Comparison of ENCODE assay signal across 19 cellular contexts in the genomic region with DNA sequence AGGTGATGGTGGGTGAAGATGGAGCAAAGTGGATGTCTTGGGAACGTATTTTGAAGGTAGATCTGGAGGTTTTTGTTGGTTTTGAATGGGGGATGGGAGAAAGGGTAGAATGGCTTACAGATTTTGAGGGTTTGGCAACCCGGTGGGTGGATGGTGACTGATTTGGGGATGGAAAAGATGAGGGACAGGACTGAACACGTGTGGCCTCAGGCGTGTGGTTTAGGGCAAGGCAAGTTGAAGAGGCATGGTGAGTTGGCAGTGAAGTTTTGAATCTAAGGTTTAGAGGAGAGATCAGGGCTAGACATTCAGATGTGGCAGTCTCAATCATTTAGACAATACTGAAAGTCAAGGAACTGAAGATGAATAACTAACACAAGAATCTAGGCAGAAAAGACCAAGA. TPM values are rescaled to one million over a fixed set of nuclear protein-coding genes. Genes with fewer than 3 reads are reported as not detected.
A peak's percentile ranks its signal among the peaks of the same experiment; 100 is the strongest.
DNase-seq lines count a peak whose midpoint lies in the region; FAIRE-seq and TF ChIP-seq lines count a peak whose summit lies in the region.
"Had no signal": no experiment of that assay in that cellular context is flagged by ENCODE, and none has a peak within 500 bp of the region (broad histone marks: within the 10 kb centered on the region; RNA-seq: fewer than 3 reads in every experiment).

No MANE protein-coding gene starts in this region.

- no peaks in the 10 kb centered on the region for H3K79me1 ChIP-seq in mesenchymal stem cell (replicated peaks; ENCODE audit: low read length, poor library complexity, severe bottlenecking)

- no peak overlapping the region for H2BK12ac ChIP-seq in mesenchymal stem cell (ENCODE audit: low read length in 2 of 2)

- no peak overlapping the region for H3K4me2 ChIP-seq in mesenchymal stem cell (ENCODE audit: low read length, poor library complexity, severe bottlenecking)
- H3K4me2 ChIP-seq: GM23338 had no signal

- peaks cover 3% of the 10 kb centered on the region for H3K4me1 ChIP-seq in mesenchymal stem cell (ENCODE audit: control insufficient read depth, insufficient read depth, low read depth, low read length)

- no peak overlapping the region for H2BK120ac ChIP-seq in mesenchymal stem cell (ENCODE audit: low read depth, low read length)

- 79% methylated on average over 4 of the region's 4 CpGs for WGBS in mesenchymal stem cell

- H2BK15ac ChIP-seq in mesenchymal stem cell (ENCODE audit: low read depth, poor library complexity, severe bottlenecking): no peak overlapping the region

- H3K9ac ChIP-seq in mesenchymal stem cell (ENCODE audit: low read length): no peak overlapping the region

- no peaks in the 10 kb centered on the region for H3K36me3 ChIP-seq in mesenchymal stem cell (ENCODE audit: control insufficient read depth in 1 of 2, insufficient read depth in 2 of 2, low read depth in 1 of 2, low read length in 2 of 2)

- H3K27ac ChIP-seq in mesenchymal stem cell (ENCODE audit: low read length, poor library complexity, severe bottlenecking): no peak overlapping the region
- H3K27ac ChIP-seq: coronary artery had no signal

- H4K8ac ChIP-seq in mesenchymal stem cell (ENCODE audit: low read length): no peak overlapping the region

- H3K27me3 ChIP-seq in mesenchymal stem cell (ENCODE audit: control insufficient read depth in 1 of 2, insufficient read depth in 1 of 2, low read length in 2 of 2): peaks cover 0 to 10% of the 10 kb centered on the region in 2 experiments

- H3K14ac ChIP-seq in mesenchymal stem cell (ENCODE audit: low read length in 2 of 2): no peak overlapping the region

- H3K18ac ChIP-seq in mesenchymal stem cell (ENCODE audit: low read depth in 1 of 2, low read length in 2 of 2): no peak overlapping the region

- no peak overlapping the region for H3K4ac ChIP-seq in mesenchymal stem cell (ENCODE audit: low read depth in 1 of 2, low read length in 2 of 2)

- H2AFZ ChIP-seq in mesenchymal stem cell (ENCODE audit: low read depth, low read length): no peak overlapping the region
- H2AFZ ChIP-seq: GM23338 had no signal

- FAIRE-seq in frontal cortex (lab: Jason Lieb, UNC): no peak
- FAIRE-seq: astrocyte had no signal

- no peak for TF ChIP-seq POLR2A in erythroblast (IDR thresholded peaks at IDR 0.05; ENCODE audit: low read length)

- no peak overlapping the region for H3K4me3 ChIP-seq in mesenchymal stem cell (ENCODE audit: insufficient read depth in 1 of 2, low read depth in 1 of 2, low read length in 2 of 2)
- H3K4me3 ChIP-seq: coronary artery, GM23338 had no signal

- H2AK5ac ChIP-seq in mesenchymal stem cell (ENCODE audit: low read length, severe bottlenecking): no peak overlapping the region

- H2BK5ac ChIP-seq in mesenchymal stem cell (ENCODE audit: low read depth, low read length, poor library complexity, severe bottlenecking): no peak overlapping the region

- H3K9me3 ChIP-seq in mesenchymal stem cell (ENCODE audit: control insufficient read depth, low read length): no peaks in the 10 kb centered on the region

- no peak overlapping the region for H4K91ac ChIP-seq in mesenchymal stem cell (ENCODE audit: low read length)

- peak overlapping the region in 1 of 2 experiments; percentile 77 for H3K23ac ChIP-seq in mesenchymal stem cell (ENCODE audit: low read length in 2 of 2)

- peak; percentile 69 for DNase-seq in stimulated activated naive CD4-positive, alpha-beta T cell treated with Interleukin-2 at 50 U/mL for 16 hours (lab: John Stamatoyannopoulos, UW)
- no peak for DNase-seq in stimulated activated naive CD4-positive, alpha-beta T cell (lab: John Stamatoyannopoulos, UW)
- peak; percentile 44 for DNase-seq in activated naive CD4-positive, alpha-beta T cell treated with anti-CD3 and anti-CD28 coated beads, Interleukin-2, amount 50 U/mL, for 16 hours
- DNase-seq in stimulated activated CD4-positive, alpha-beta T cell treated with anti-CD3 and anti-CD28 coated beads, Interleukin-15, amount 100 ng/mL, for 48 hours (ENCODE audit: low read depth in 2 of 2): peak; percentile 76
- no peak for DNase-seq in frontal cortex (ENCODE audit: low spot score in 2 of 2)
- DNase-seq in NCI-H1436 (lab: John Stamatoyannopoulos, UW): no peak
- no peak for DNase-seq in mesenchymal stem cell
- no peak for DNase-seq in erythroblast (lab: John Stamatoyannopoulos, UW)
- DNase-seq: AML-193, GF-D8, immature natural killer cell, NCI-H446, SHP77, T1000 had no signal

RNA-seq across cellular contexts. Expression of a gene that starts 5.0 kb away (rescaled TPM):
- 28.9 TPM for total RNA-seq in frontal cortex
- 15.9 TPM for polyA plus RNA-seq in mesenchymal stem cell (2013, experiment 1 of 2)
- polyA plus RNA-seq in mesenchymal stem cell (2013, experiment 2 of 2): 16.5 TPM

RNA-seq across cellular contexts. Expression of a gene that starts 10.8 kb away (rescaled TPM):
- 12.6 TPM for total RNA-seq in frontal cortex
- polyA plus RNA-seq in mesenchymal stem cell (2013, experiment 1 of 2): 35.7 TPM
- 36.5 TPM for polyA plus RNA-seq in mesenchymal stem cell (2013, experiment 2 of 2)

RNA-seq across cellular contexts. Expression of a gene that starts 27.4 kb away (rescaled TPM):
- total RNA-seq in frontal cortex: 9.0 TPM
- 5.2 TPM for polyA plus RNA-seq in mesenchymal stem cell (2013, experiment 1 of 2)
- polyA plus RNA-seq in mesenchymal stem cell (2013, experiment 2 of 2): 4.6 TPM

RNA-seq across cellular contexts. Expression of a gene that starts 37.7 kb away (rescaled TPM):
- 0.82 TPM for total RNA-seq in frontal cortex
- polyA plus RNA-seq in mesenchymal stem cell (2013, experiment 1 of 2): not detected
- polyA plus RNA-seq in mesenchymal stem cell (2013, experiment 2 of 2): 0.07 TPM
- total RNA-seq: LHCN-M2, neural crest cell had no signal

RNA-seq across cellular contexts. Expression of a gene that starts 39.6 kb away (rescaled TPM):
- 39.9 TPM for total RNA-seq in frontal cortex
- 6.3 TPM for polyA plus RNA-seq in mesenchymal stem cell (2013, experiment 1 of 2)
- polyA plus RNA-seq in mesenchymal stem cell (2013, experiment 2 of 2): 5.5 TPM

Comparison
In these comparisons a context has a peak if more than half of its experiments do, and no peak if none do; other contexts are left out.
1. DNase-seq: peak in stimulated activated naive CD4-positive, alpha-beta T cell treated with Interleukin-2 at 50 U/mL for 16 hours (single experiment), activated naive CD4-positive, alpha-beta T cell treated with anti-CD3 and anti-CD28 coated beads, Interleukin-2, amount 50 U/mL, for 16 hours (single experiment) and stimulated activated CD4-positive, alpha-beta T cell treated with anti-CD3 and anti-CD28 coated beads, Interleukin-15, amount 100 ng/mL, for 48 hours (2 of 2); none in stimulated activated naive CD4-positive, alpha-beta T cell (0 of 6), frontal cortex (0 of 2), NCI-H1436 (single experiment), mesenchymal stem cell (single experiment) and erythroblast (0 of 2).